1 cellular context compared by ENCODE assay signal in genomic region chr10:92848441-92849233, GRCh38.
TF ChIP-seq lines count a peak whose summit lies in the region.

A gene with protein sequence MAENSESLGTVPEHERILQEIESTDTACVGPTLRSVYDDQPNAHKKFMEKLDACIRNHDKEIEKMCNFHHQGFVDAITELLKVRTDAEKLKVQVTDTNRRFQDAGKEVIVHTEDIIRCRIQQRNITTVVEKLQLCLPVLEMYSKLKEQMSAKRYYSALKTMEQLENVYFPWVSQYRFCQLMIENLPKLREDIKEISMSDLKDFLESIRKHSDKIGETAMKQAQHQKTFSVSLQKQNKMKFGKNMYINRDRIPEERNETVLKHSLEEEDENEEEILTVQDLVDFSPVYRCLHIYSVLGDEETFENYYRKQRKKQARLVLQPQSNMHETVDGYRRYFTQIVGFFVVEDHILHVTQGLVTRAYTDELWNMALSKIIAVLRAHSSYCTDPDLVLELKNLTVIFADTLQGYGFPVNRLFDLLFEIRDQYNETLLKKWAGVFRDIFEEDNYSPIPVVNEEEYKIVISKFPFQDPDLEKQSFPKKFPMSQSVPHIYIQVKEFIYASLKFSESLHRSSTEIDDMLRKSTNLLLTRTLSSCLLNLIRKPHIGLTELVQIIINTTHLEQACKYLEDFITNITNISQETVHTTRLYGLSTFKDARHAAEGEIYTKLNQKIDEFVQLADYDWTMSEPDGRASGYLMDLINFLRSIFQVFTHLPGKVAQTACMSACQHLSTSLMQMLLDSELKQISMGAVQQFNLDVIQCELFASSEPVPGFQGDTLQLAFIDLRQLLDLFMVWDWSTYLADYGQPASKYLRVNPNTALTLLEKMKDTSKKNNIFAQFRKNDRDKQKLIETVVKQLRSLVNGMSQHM (plus strand): TSS chr10:92848520. CDS start chr10:92848534, 14 bp downstream.

TF ChIP-seq in HepG2, 621 proteins besides CTCF, POLR2A, EP300 and RAD21 (continued from another document and continues in another):
- peak; percentile 74 for TF ChIP-seq ZNF687 (CRISPR knock-in tag; IDR thresholded peaks at IDR 0.05)
- no peak for TF ChIP-seq HIVEP1 (CRISPR knock-in tag; IDR thresholded peaks at IDR 0.05)
- no peak for TF ChIP-seq ZNF20 (CRISPR knock-in tag; IDR thresholded peaks at IDR 0.05)
- TF ChIP-seq MATR3 (CRISPR knock-in tag; IDR thresholded peaks at IDR 0.05), result no peak
- TF ChIP-seq SP1 (IDR thresholded peaks at IDR 0.05), result no peak
- TF ChIP-seq SP1 (CRISPR knock-in tag; IDR thresholded peaks at IDR 0.05), result peak; percentile 37; the same call in 1 of the 2 replicates
- TF ChIP-seq ZNF484 (CRISPR knock-in tag; IDR thresholded peaks at IDR 0.05; ENCODE audit: borderline replicate concordance, low read depth), result no peak
- no peak for TF ChIP-seq ZNF510 (CRISPR knock-in tag; IDR thresholded peaks at IDR 0.05; ENCODE audit: low read depth)
- TF ChIP-seq, protein P1, sequence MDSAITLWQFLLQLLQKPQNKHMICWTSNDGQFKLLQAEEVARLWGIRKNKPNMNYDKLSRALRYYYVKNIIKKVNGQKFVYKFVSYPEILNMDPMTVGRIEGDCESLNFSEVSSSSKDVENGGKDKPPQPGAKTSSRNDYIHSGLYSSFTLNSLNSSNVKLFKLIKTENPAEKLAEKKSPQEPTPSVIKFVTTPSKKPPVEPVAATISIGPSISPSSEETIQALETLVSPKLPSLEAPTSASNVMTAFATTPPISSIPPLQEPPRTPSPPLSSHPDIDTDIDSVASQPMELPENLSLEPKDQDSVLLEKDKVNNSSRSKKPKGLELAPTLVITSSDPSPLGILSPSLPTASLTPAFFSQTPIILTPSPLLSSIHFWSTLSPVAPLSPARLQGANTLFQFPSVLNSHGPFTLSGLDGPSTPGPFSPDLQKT (CRISPR knock-in tag; IDR thresholded peaks at IDR 0.05; ENCODE audit: borderline replicate concordance), result no peak
- TF ChIP-seq TGIF2 (CRISPR knock-in tag; IDR thresholded peaks at IDR 0.05), result peak; percentile 77; the same call in 1 of the 2 replicates
- peak; percentile 69; the same call in 1 of the 2 replicates for TF ChIP-seq ZSCAN21 (CRISPR knock-in tag; IDR thresholded peaks at IDR 0.05; ENCODE audit: borderline replicate concordance)
- no peak for TF ChIP-seq ZNF17 (CRISPR knock-in tag; IDR thresholded peaks at IDR 0.05)
- TF ChIP-seq, protein P2, sequence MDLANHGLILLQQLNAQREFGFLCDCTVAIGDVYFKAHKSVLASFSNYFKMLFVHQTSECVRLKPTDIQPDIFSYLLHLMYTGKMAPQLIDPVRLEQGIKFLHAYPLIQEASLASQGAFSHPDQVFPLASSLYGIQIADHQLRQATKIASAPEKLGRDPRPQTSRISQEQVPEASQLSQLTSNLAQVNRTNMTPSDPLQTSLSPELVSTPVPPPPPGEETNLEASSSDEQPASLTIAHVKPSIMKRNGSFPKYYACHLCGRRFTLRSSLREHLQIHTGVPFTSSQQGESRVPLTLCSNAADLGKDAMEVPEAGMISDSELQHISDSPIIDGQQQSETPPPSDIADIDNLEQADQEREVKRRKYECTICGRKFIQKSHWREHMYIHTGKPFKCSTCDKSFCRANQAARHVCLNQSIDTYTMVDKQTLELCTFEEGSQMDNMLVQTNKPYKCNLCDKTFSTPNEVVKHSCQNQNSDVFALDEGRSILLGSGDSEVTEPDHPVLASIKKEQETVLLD (CRISPR knock-in tag; IDR thresholded peaks at IDR 0.05; ENCODE audit: low read depth), result peak; percentile 46; the same call in 1 of the 2 replicates
- TF ChIP-seq KAT8 (CRISPR knock-in tag; IDR thresholded peaks at IDR 0.05), result no peak; the same call in 1 of the 2 replicates
- no peak for TF ChIP-seq SRY (CRISPR knock-in tag; IDR thresholded peaks at IDR 0.05)
- TF ChIP-seq ZNF572 (CRISPR knock-in tag; IDR thresholded peaks at IDR 0.05), result no peak
- no peak for TF ChIP-seq ZNF615 (CRISPR knock-in tag; IDR thresholded peaks at IDR 0.05; ENCODE audit: borderline replicate concordance)
- TF ChIP-seq, protein P3, sequence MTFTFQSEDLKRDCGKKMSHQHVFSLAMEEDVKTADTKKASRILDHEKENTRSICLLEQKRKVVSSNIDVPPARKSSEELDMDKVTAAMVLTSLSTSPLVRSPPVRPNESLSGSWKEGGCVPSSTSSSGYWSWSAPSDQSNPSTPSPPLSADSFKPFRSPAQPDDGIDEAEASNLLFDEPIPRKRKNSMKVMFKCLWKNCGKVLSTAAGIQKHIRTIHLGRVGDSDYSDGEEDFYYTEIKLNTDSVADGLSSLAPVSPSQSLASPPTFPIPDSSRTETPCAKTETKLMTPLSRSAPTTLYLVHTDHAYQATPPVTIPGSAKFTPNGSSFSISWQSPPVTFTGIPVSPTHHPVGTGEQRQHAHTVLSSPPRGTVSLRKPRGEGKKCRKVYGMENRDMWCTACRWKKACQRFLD (CRISPR knock-in tag; IDR thresholded peaks at IDR 0.05; ENCODE audit: borderline replicate concordance), result no peak
- no peak for TF ChIP-seq RBAK (CRISPR knock-in tag; IDR thresholded peaks at IDR 0.05)
- TF ChIP-seq ZZZ3 (CRISPR knock-in tag; IDR thresholded peaks at IDR 0.05; ENCODE audit: borderline replicate concordance), result no peak
- TF ChIP-seq PPARG (CRISPR knock-in tag; conservative IDR thresholded peaks at IDR 0.05), result no peak
- TF ChIP-seq ZIK1 (CRISPR knock-in tag; IDR thresholded peaks at IDR 0.05; ENCODE audit: borderline replicate concordance, low read depth), result no peak
- no peak for TF ChIP-seq SIX4 (CRISPR knock-in tag; IDR thresholded peaks at IDR 0.05)
- TF ChIP-seq ZNF30 (CRISPR knock-in tag; IDR thresholded peaks at IDR 0.05), result no peak
- TF ChIP-seq FOXP1 (IDR thresholded peaks at IDR 0.05), result no peak
- no peak for TF ChIP-seq FOXP1 (CRISPR knock-in tag; IDR thresholded peaks at IDR 0.05)
- 0 out of 2 replicates have a peak, but pooled peaks have one; percentile 64 for TF ChIP-seq ZNF724P (CRISPR knock-in tag; IDR thresholded peaks at IDR 0.05; ENCODE audit: borderline replicate concordance)
- TF ChIP-seq TERF1 (CRISPR knock-in tag; IDR thresholded peaks at IDR 0.05), result peak; percentile 34; the same call in 1 of the 2 replicates
- 0 out of 2 replicates have a peak, but pooled peaks have one; percentile 7 for TF ChIP-seq SNAI1 (CRISPR knock-in tag; IDR thresholded peaks at IDR 0.05; ENCODE audit: borderline replicate concordance)
- TF ChIP-seq, protein P4, sequence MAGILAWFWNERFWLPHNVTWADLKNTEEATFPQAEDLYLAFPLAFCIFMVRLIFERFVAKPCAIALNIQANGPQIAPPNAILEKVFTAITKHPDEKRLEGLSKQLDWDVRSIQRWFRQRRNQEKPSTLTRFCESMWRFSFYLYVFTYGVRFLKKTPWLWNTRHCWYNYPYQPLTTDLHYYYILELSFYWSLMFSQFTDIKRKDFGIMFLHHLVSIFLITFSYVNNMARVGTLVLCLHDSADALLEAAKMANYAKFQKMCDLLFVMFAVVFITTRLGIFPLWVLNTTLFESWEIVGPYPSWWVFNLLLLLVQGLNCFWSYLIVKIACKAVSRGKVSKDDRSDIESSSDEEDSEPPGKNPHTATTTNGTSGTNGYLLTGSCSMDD (CRISPR knock-in tag; IDR thresholded peaks at IDR 0.05), result no peak
- no peak for TF ChIP-seq TBX2 (CRISPR knock-in tag; IDR thresholded peaks at IDR 0.05; ENCODE audit: borderline replicate concordance)
- TF ChIP-seq, protein P5, sequence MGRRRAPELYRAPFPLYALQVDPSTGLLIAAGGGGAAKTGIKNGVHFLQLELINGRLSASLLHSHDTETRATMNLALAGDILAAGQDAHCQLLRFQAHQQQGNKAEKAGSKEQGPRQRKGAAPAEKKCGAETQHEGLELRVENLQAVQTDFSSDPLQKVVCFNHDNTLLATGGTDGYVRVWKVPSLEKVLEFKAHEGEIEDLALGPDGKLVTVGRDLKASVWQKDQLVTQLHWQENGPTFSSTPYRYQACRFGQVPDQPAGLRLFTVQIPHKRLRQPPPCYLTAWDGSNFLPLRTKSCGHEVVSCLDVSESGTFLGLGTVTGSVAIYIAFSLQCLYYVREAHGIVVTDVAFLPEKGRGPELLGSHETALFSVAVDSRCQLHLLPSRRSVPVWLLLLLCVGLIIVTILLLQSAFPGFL (CRISPR knock-in tag; IDR thresholded peaks at IDR 0.05), result 0 out of 2 replicates have a peak, but pooled peaks have one; percentile 6
- peak; percentile 47; the same call in 1 of the 2 replicates for TF ChIP-seq ZBTB7B (CRISPR knock-in tag; IDR thresholded peaks at IDR 0.05)
- TF ChIP-seq ISX (CRISPR knock-in tag; conservative IDR thresholded peaks at IDR 0.05), result no peak
- no peak for TF ChIP-seq ZNF740 (CRISPR knock-in tag; IDR thresholded peaks at IDR 0.05)
- TF ChIP-seq SALL2 (CRISPR knock-in tag; IDR thresholded peaks at IDR 0.05), result no peak
- TF ChIP-seq XRCC5 (optimal IDR thresholded peaks at IDR 0.05; ENCODE audit: low read length), result peak; percentile 39
- TF ChIP-seq BORCS8-MEF2B (CRISPR knock-in tag; IDR thresholded peaks at IDR 0.05), result 0 out of 2 replicates have a peak, but pooled peaks have one; percentile 22
- TF ChIP-seq, protein P6, sequence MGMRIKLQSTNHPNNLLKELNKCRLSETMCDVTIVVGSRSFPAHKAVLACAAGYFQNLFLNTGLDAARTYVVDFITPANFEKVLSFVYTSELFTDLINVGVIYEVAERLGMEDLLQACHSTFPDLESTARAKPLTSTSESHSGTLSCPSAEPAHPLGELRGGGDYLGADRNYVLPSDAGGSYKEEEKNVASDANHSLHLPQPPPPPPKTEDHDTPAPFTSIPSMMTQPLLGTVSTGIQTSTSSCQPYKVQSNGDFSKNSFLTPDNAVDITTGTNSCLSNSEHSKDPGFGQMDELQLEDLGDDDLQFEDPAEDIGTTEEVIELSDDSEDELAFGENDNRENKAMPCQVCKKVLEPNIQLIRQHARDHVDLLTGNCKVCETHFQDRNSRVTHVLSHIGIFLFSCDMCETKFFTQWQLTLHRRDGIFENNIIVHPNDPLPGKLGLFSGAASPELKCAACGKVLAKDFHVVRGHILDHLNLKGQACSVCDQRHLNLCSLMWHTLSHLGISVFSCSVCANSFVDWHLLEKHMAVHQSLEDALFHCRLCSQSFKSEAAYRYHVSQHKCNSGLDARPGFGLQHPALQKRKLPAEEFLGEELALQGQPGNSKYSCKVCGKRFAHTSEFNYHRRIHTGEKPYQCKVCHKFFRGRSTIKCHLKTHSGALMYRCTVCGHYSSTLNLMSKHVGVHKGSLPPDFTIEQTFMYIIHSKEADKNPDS (CRISPR knock-in tag; IDR thresholded peaks at IDR 0.05), result 0 out of 2 replicates have a peak, but pooled peaks have one; percentile 38
- no peak for TF ChIP-seq MTF2 (CRISPR knock-in tag; IDR thresholded peaks at IDR 0.05; ENCODE audit: borderline replicate concordance)
- peak; percentile 65 for TF ChIP-seq POLR2AphosphoS5 (IDR thresholded peaks at IDR 0.05; ENCODE audit: low read depth, low read length)
- TF ChIP-seq FOXK1 (CRISPR knock-in tag; IDR thresholded peaks at IDR 0.05; ENCODE audit: borderline replicate concordance, low read depth), result no peak
- TF ChIP-seq THAP7 (CRISPR knock-in tag; IDR thresholded peaks at IDR 0.05), result no peak
- TF ChIP-seq, protein P7, sequence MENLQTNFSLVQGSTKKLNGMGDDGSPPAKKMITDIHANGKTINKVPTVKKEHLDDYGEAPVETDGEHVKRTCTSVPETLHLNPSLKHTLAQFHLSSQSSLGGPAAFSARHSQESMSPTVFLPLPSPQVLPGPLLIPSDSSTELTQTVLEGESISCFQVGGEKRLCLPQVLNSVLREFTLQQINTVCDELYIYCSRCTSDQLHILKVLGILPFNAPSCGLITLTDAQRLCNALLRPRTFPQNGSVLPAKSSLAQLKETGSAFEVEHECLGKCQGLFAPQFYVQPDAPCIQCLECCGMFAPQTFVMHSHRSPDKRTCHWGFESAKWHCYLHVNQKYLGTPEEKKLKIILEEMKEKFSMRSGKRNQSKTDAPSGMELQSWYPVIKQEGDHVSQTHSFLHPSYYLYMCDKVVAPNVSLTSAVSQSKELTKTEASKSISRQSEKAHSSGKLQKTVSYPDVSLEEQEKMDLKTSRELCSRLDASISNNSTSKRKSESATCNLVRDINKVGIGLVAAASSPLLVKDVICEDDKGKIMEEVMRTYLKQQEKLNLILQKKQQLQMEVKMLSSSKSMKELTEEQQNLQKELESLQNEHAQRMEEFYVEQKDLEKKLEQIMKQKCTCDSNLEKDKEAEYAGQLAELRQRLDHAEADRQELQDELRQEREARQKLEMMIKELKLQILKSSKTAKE (CRISPR knock-in tag; IDR thresholded peaks at IDR 0.05; ENCODE audit: borderline replicate concordance), result no peak
